ENCODE assay signal across 26 cellular contexts in the genomic region with DNA sequence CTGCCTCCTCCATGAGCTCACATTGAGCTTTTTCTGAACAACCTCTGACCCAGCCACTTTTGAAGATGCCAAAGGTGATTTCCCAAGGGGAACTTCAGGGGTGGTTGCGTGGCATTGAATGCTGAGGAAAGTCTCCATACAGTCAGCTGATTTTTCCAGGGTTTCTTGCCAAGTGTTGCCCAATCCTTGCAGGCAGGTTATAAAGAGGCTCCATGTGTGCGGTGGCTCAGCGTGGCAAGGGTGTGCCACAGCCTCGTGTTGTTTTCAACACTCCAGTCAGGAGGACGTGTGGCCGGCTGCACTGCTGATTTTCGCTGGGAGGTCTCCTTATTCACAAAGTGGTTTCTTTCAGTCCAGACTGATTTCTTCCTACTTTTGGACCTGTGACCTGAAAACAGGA.
DNase-seq lines count a peak whose midpoint lies in the region; ATAC-seq and TF ChIP-seq lines count a peak whose summit lies in the region.
"Had no signal": no experiment of that assay in that cellular context is flagged by ENCODE, and none has a peak within 500 bp of the region (broad histone marks: within the 10 kb centered on the region; RNA-seq: fewer than 3 reads in every experiment).

No MANE protein-coding gene starts in this region.

- H3K27ac Mint-ChIP-seq in Caco-2 (ENCODE audit: unreplicated experiment) (peak overlapping the region; percentile 12), natural killer cell (no peak overlapping the region)
- H3K27ac Mint-ChIP-seq: WTC11 had no signal

- H3K36me3 ChIP-seq in Caco-2 (ENCODE audit: control insufficient read depth, insufficient read depth, low read length) (no peaks in the 10 kb centered on the region), mucosa of stomach (ENCODE audit: control insufficient read depth, insufficient read depth, low read length) (no peaks in the 10 kb centered on the region)
- H3K36me3 ChIP-seq: brain microvascular endothelial cell, gastrocnemius medialis, SJCRH30, tibial artery had no signal

- BruUV-seq in Caco-2 (replicated peaks; lab: Mats Ljungman, UMichigan), result no TSS peak

- H3K27me3 Mint-ChIP-seq in Caco-2 (ENCODE audit: insufficient read depth, unreplicated experiment) (no peaks in the 10 kb centered on the region), natural killer cell (ENCODE audit: low read depth in 2 of 2) (no peaks in the 10 kb centered on the region)

- peak overlapping the region; percentile 51 for H3K9ac ChIP-seq in mucosa of stomach (ENCODE audit: low read length)

- DNase-seq in Caco-2, result no peak
- DNase-seq in epithelial cell of esophagus (ENCODE audit: low read depth), result peak; percentile 74
- DNase-seq in iris pigment epithelial cell (ENCODE audit: low read depth), result peak; percentile 17
- no peak for DNase-seq in NK-92 treated with Interleukin-12 subunit alpha and Interleukin-12 subunit beta, amount 100 ng/mL, for 24 hours (lab: John Stamatoyannopoulos, UW)
- no peak for DNase-seq in NAMALWA (ENCODE audit: low spot score)
- no peak for DNase-seq in natural killer cell
- DNase-seq in amygdala (lab: John Stamatoyannopoulos, UW), result no peak
- DNase-seq: activated CD4-positive, alpha-beta T cell treated with anti-CD3 and anti-CD28 coated beads, Interleukin-2, amount 50 U/mL, for 1 hour; activated naive CD4-positive, alpha-beta T cell; activated T-cell treated with anti-CD3 and anti-CD28 coated beads, Interleukin-2, amount 50 U/mL, for 4 hours; brain microvascular endothelial cell; CD8-positive, alpha-beta memory T cell; effector memory CD4-positive, alpha-beta T cell; gastrocnemius medialis; hypothalamus; NCI-H1694; NCI-H526; SJCRH30; stimulated activated CD4-positive, alpha-beta T cell treated with anti-CD3 and anti-CD28 coated beads, Interleukin-1b, Interleukin-23, amount 100 ng/mL, for 48 hours; T1000; tibial artery had no signal

- H3K36me3 Mint-ChIP-seq in Caco-2 (ENCODE audit: insufficient read depth, unreplicated experiment), result peaks cover 12% of the 10 kb centered on the region
- H3K36me3 Mint-ChIP-seq in natural killer cell, result no peaks in the 10 kb centered on the region
- H3K36me3 Mint-ChIP-seq: WTC11 had no signal

- H3K27me3 ChIP-seq in Caco-2 (replicated peaks; ENCODE audit: control insufficient read depth, insufficient read depth, low read length) (no peaks in the 10 kb centered on the region), mucosa of stomach (ENCODE audit: control insufficient read depth, insufficient read depth, low read length) (no peaks in the 10 kb centered on the region)
- H3K27me3 ChIP-seq: brain microvascular endothelial cell, SJCRH30, tibial artery had no signal

- intact Hi-C loops in Caco-2 (cut with micrococcal nuclease; ENCODE audit: unreplicated experiment) (loop anchor here (10.0 kb wide), 1 partner anchor 173 kb away; no protein-coding TSS in a partner anchor), natural killer cell (cut with micrococcal nuclease) (no loop called here)

- TF ChIP-seq CTCF in Caco-2 (IDR thresholded peaks at IDR 0.05; ENCODE audit: insufficient read depth in 1 of 2, low read depth in 1 of 2, low read length in 1 of 2, severe bottlenecking in 1 of 2, unreplicated experiment in 1 of 2) (no peak), epithelial cell of esophagus (IDR thresholded peaks at IDR 0.05; ENCODE audit: insufficient read depth, low read depth, low read length, missing control alignments) (no peak), natural killer cell (IDR thresholded peaks at IDR 0.05) (no peak)

- no peak for ATAC-seq in natural killer cell
- ATAC-seq: A549; activated T-cell treated with anti-CD3 and anti-CD28 coated beads, Interleukin-2, amount 50 U/mL, for 4 hours; gastrocnemius medialis; Panc1; WTC11 had no signal

- peaks cover 43% of the 10 kb centered on the region for H3K4me1 ChIP-seq in Caco-2
- peaks cover 32% of the 10 kb centered on the region for H3K4me1 ChIP-seq in mucosa of stomach (ENCODE audit: control insufficient read depth, insufficient read depth, low read length)
- H3K4me1 ChIP-seq: A549, gastrocnemius medialis, SJCRH30, tibial artery had no signal

- H3K4me1 Mint-ChIP-seq in Caco-2 (ENCODE audit: low read depth, unreplicated experiment) (peaks cover 61% of the 10 kb centered on the region), natural killer cell (no peaks in the 10 kb centered on the region)
- H3K4me1 Mint-ChIP-seq: CD8-positive, alpha-beta memory T cell; WTC11 had no signal

- no peak overlapping the region for H3K4me3 ChIP-seq in Caco-2 (ENCODE audit: low read depth, low read length)
- no peak overlapping the region for H3K4me3 ChIP-seq in epithelial cell of esophagus (ENCODE audit: low read length)
- no peak overlapping the region for H3K4me3 ChIP-seq in mucosa of stomach (ENCODE audit: low read length)
- H3K4me3 ChIP-seq: A549, gastrocnemius medialis, SJCRH30, smooth muscle cell, tibial artery had no signal

- H3K9me3 ChIP-seq in Caco-2, result no peaks in the 10 kb centered on the region
- H3K9me3 ChIP-seq in mucosa of stomach (ENCODE audit: control insufficient read depth, low read length), result no peaks in the 10 kb centered on the region
- H3K9me3 ChIP-seq: A549, gastrocnemius medialis, SJCRH30, tibial artery had no signal

- H3K4me3 Mint-ChIP-seq in Caco-2 (ENCODE audit: unreplicated experiment) (no peak overlapping the region), natural killer cell (no peak overlapping the region)
- H3K4me3 Mint-ChIP-seq: activated T-cell treated with anti-CD3 and anti-CD28 coated beads, Interleukin-2, amount 50 U/mL, for 4 hours; CD8-positive, alpha-beta memory T cell; WTC11 had no signal

- H3K9me3 Mint-ChIP-seq in Caco-2 (ENCODE audit: unreplicated experiment), result no peaks in the 10 kb centered on the region
- no peaks in the 10 kb centered on the region for H3K9me3 Mint-ChIP-seq in natural killer cell
- H3K9me3 Mint-ChIP-seq: activated T-cell treated with anti-CD3 and anti-CD28 coated beads, Interleukin-2, amount 50 U/mL, for 4 hours; WTC11 had no signal

- CTCF ChIA-PET in Caco-2 (lab: Charles Lee), result interaction anchor here (1.3 kb wide), 1 partner anchor 92 kb away, joined by 3 read pairs; no protein-coding TSS in a partner anchor

- POLR2A ChIA-PET in Caco-2 (lab: Charles Lee), result no interaction called here

Comparison
In these comparisons a context has a peak if more than half of its experiments do, and no peak if none do; other contexts are left out.
1. DNase-seq: peak in epithelial cell of esophagus (single experiment) and iris pigment epithelial cell (single experiment); none in Caco-2 (0 of 2), NK-92 treated with Interleukin-12 subunit alpha and Interleukin-12 subunit beta, amount 100 ng/mL, for 24 hours (single experiment), NAMALWA (single experiment), natural killer cell (single experiment) and amygdala (0 of 56).